Comparison of ENCODE assay signal across 10 cellular contexts in the genomic region with DNA sequence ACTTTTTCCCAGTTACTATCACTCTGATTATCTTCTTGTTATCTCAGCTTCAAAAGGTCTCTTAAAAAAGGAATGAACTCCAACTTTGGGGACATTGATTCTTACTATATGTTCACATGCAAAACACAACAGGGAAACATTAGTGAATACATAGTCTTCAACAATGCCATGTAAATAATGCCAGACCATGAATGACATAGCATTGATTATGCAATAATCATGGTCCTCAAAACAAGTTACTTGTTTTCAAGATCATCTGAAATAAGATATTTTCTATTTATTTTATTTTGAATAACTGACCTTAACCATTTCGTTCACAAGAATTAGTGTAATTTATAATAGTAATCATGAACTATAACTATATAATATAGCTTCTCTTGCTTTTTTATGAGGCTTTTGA.
"Had no signal": no experiment of that assay in that cellular context is flagged by ENCODE, and none has a peak within 500 bp of the region (broad histone marks: within the 10 kb centered on the region; RNA-seq: fewer than 3 reads in every experiment).

No MANE protein-coding gene starts in this region.

- H3K4me3 ChIP-seq: GM23248, GM23338, HAP-1 had no signal

- H3K4me1 ChIP-seq: HAP-1 had no signal

- H3K36me3 ChIP-seq: HAP-1 had no signal

- H3K9me3 ChIP-seq: HAP-1 had no signal

- DNase-seq: GM23248, GOT3, H7, H9, HCEC 1CT, HFFc6 had no signal

- FAIRE-seq: H54 had no signal

- H3K27ac ChIP-seq: GM23248 had no signal

- H3K4me2 ChIP-seq: GM23338 had no signal

- H3K9ac ChIP-seq: GM23248 had no signal

- ATAC-seq: GM23338, HCT116 had no signal

- H2AFZ ChIP-seq: GM23248, GM23338 had no signal
